21 cellular contexts compared by ENCODE assay signal in genomic region chr3:142734834-142735233, GRCh38.
"Had no signal": no experiment of that assay in that cellular context is flagged by ENCODE, and none has a peak within 500 bp of the region (broad histone marks: within the 10 kb centered on the region; RNA-seq: fewer than 3 reads in every experiment).

No MANE protein-coding gene starts in this region.

- H3K27me3 ChIP-seq: SJSA1 had no signal

- H3K4me3 ChIP-seq: K562, SJSA1, SK-N-MC had no signal

- H3K36me3 ChIP-seq: SJSA1 had no signal

- H3K4me1 Mint-ChIP-seq: IgD-negative memory B cell had no signal

- H3K9me3 Mint-ChIP-seq: IgD-negative memory B cell had no signal

- DNase-seq: Kasumi-1; MM.1S; NCI-H1092 treated with DMSO at 0.1 percent for 48 hours; NCI-H187; NCI-H2029 treated with DMSO at 0.1 percent for 48 hours; NCI-H2171 treated with DMSO at 0.1 percent for 48 hours; NCI-H345; NCI-H446 treated with DMSO at 0.1 percent for 48 hours; NCI-H510A treated with DMSO at 0.1 percent for 48 hours; NCI-H526; NK-92 treated with Interleukin-12 subunit alpha and Interleukin-12 subunit beta, amount 100 ng/mL, for 24 hours; PC-3; SIG-M5 had no signal

- ATAC-seq: K562, Panc1, PC-3 had no signal

- H3K27ac ChIP-seq: HL-60, KMS-11, RWPE1, SJSA1, SK-N-MC had no signal

- H3K9me3 ChIP-seq: SJSA1 had no signal

- H3K27ac Mint-ChIP-seq: IgD-negative memory B cell had no signal

- H3K27me3 Mint-ChIP-seq: IgD-negative memory B cell had no signal

- H3K4me3 Mint-ChIP-seq: IgD-negative memory B cell had no signal

- H3K4me1 ChIP-seq: SJSA1 had no signal
